16 cellular contexts compared by ENCODE assay signal in genomic region chr9:134164879-134165278, GRCh38. TPM values are rescaled to one million over a fixed set of nuclear protein-coding genes. Genes with fewer than 3 reads are reported as not detected.
DNase-seq lines count a peak whose midpoint lies in the region; ATAC-seq, FAIRE-seq and TF ChIP-seq lines count a peak whose summit lies in the region.
"Had no signal": no experiment of that assay in that cellular context is flagged by ENCODE, and none has a peak within 500 bp of the region (broad histone marks: within the 10 kb centered on the region; RNA-seq: fewer than 3 reads in every experiment).

No MANE protein-coding gene starts in this region.

- TF ChIP-seq CTCF in HepG2 (CRISPR knock-in tag; IDR thresholded peaks at IDR 0.05) (no peak), right lobe of liver (IDR thresholded peaks at IDR 0.05) (no peak), IMR-90 (conservative IDR thresholded peaks at IDR 0.05; ENCODE audit: low read depth, low read length) (no peak), H1 (IDR thresholded peaks at IDR 0.05; ENCODE audit: control extremely low read depth in 1 of 3, insufficient read depth in 1 of 3, low read depth in 1 of 3, low read length in 3 of 3) (no peak)

- H3K9me1 ChIP-seq in IMR-90 (ENCODE audit: insufficient read depth, low read length): peaks cover 16% of the 10 kb centered on the region; the same call in 1 of the 2 replicates

- H3K14ac ChIP-seq in IMR-90 (replicated peaks; ENCODE audit: low read depth, low read length): no peak overlapping the region
- H3K14ac ChIP-seq in H1 (ENCODE audit: insufficient read length): no peak overlapping the region

- H3K4ac ChIP-seq in IMR-90 (ENCODE audit: low read depth, low read length) (no peak overlapping the region), H1 (replicated peaks; ENCODE audit: insufficient read length, low read depth, low read length) (no peak overlapping the region)

- in situ Hi-C loops in HepG2 (cut with HindIII; ENCODE audit: extremely low pct_ligation_motif_present, low pct_unique_long_range_greater_than_20kb) (loop anchor here (5.0 to 10.0 kb wide), 2 partner anchors 160 to 277 kb away; partner anchors contain the start of gene RXRA), IMR-90 (cut with MboI; ENCODE audit: low sequenced_read_pairs) (loop anchor here (5.0 to 10.0 kb wide), 3 partner anchors 157 to 500 kb away; no protein-coding TSS in a partner anchor)

- H2BK5ac ChIP-seq in IMR-90 (ENCODE audit: low read depth, low read length, poor library complexity, severe bottlenecking) (no peak overlapping the region), H1 (ENCODE audit: low read depth, low read length) (no peak overlapping the region)

- no peaks in the 10 kb centered on the region; a peak in 1 of 5 replicates for H3K36me3 ChIP-seq in HepG2 (replicated peaks in 1 of 2; ENCODE audit: control insufficient read depth in 1 of 2, insufficient read depth in 2 of 2, low read length in 2 of 2)
- no peaks in the 10 kb centered on the region for H3K36me3 ChIP-seq in right lobe of liver
- H3K36me3 ChIP-seq in IMR-90 (ENCODE audit: control insufficient read depth, insufficient read depth, low read length): no peaks in the 10 kb centered on the region
- no peaks in the 10 kb centered on the region; a peak in 1 of 8 replicates for H3K36me3 ChIP-seq in H1 (ENCODE audit: control insufficient read depth in 2 of 4, insufficient read depth in 4 of 4, low read length in 3 of 4)

- DNase-seq in HepG2 (ENCODE audit: low spot score) (no peak), right lobe of liver (no peak), IMR-90 (no peak), H1 (ENCODE audit: low read depth in 1 of 2, low spot score in 2 of 2) (no peak), right cardiac atrium (no peak)
- DNase-seq in stimulated activated CD4-positive, alpha-beta T cell treated with anti-CD3 and anti-CD28 coated beads, Interleukin-4, amount 100 ng/mL, for 24 hours: no peak
- DNase-seq: DMS53, GF-D8, H9 had no signal

- H4K91ac ChIP-seq in IMR-90 (ENCODE audit: insufficient read depth, low read depth, low read length) (no peak overlapping the region), H1 (replicated peaks; ENCODE audit: insufficient read length, low read length) (peak overlapping the region; percentile 32)

- H4K5ac ChIP-seq in IMR-90 (ENCODE audit: low read depth, low read length): no peak overlapping the region
- H4K5ac ChIP-seq in H1 (ENCODE audit: insufficient read length, low read depth, low read length): no peak overlapping the region

- H2BK12ac ChIP-seq in H1 (ENCODE audit: low read depth, low read length): no peak overlapping the region

- ATAC-seq in HepG2 (no peak), right lobe of liver (no peak), IMR-90 (ENCODE audit: low read depth) (no peak), GM21381 (IDR thresholded peaks at IDR 0.05; ENCODE audit: unreplicated experiment) (no peak), right cardiac atrium (no peak)

- TF ChIP-seq EP300 in HepG2 (IDR thresholded peaks at IDR 0.05; ENCODE audit: low read depth in 2 of 2, low read length in 2 of 2): no peak
- TF ChIP-seq EP300 in HepG2 (CRISPR knock-in tag; IDR thresholded peaks at IDR 0.05; ENCODE audit: borderline replicate concordance): no peak
- no peak for TF ChIP-seq EP300 in H1 (IDR thresholded peaks at IDR 0.05; ENCODE audit: borderline replicate concordance in 1 of 2, low read depth in 2 of 2, low read length in 2 of 2)

- H2BK120ac ChIP-seq in IMR-90 (ENCODE audit: low read depth, low read length) (no peak overlapping the region), H1 (replicated peaks; ENCODE audit: low read depth, low read length) (no peak overlapping the region)

- no peak overlapping the region for H3K23ac ChIP-seq in IMR-90 (ENCODE audit: low read depth, low read length)
- no peak overlapping the region for H3K23ac ChIP-seq in H1 (ENCODE audit: insufficient read length)

- peak overlapping the region; percentile 94 for H2AK9ac ChIP-seq in IMR-90 (replicated peaks; ENCODE audit: low read depth, low read length, poor library complexity)

- intact Hi-C loops in HepG2 (cut with micrococcal nuclease; ENCODE audit: unreplicated experiment) (loop anchor here (5.0 kb wide), 1 partner anchor 1073 kb away; no protein-coding TSS in a partner anchor), right lobe of liver (cut with DNase I) (loop anchor here in 1 of 2 donors (5.0 kb wide), 1 partner anchor 277 kb away; no protein-coding TSS in a partner anchor), IMR-90 (cut with micrococcal nuclease) (loop anchor here (5.0 to 10.0 kb wide), 2 partner anchors 480 to 562 kb away; partner anchors contain the start of gene COL5A1), right cardiac atrium (cut with DNase I) (loop anchor here in 1 of 4 donors (5.0 kb wide), 1 partner anchor 167 kb away; no protein-coding TSS in a partner anchor)

- H3K56ac ChIP-seq in IMR-90 (ENCODE audit: extremely low read depth, insufficient read depth, low read length) (no peak overlapping the region), H1 (replicated peaks; ENCODE audit: insufficient read length, low read depth, low read length) (peak overlapping the region; percentile 52)

- dilution Hi-C loops in IMR-90 (cut with HindIII; ENCODE audit: low sequenced_read_pairs, unreplicated experiment): no loop called here

- H3K79me2 ChIP-seq in HepG2 (ENCODE audit: insufficient read depth, low read length): no peaks in the 10 kb centered on the region
- no peaks in the 10 kb centered on the region for H3K79me2 ChIP-seq in H1 (ENCODE audit: control insufficient read depth in 1 of 2, insufficient read depth in 2 of 2, low read length in 2 of 2)

- peak; percentile 97 for FAIRE-seq in HepG2 (lab: Jason Lieb, UNC)
- FAIRE-seq in H1 (lab: Jason Lieb, UNC): peak; percentile 69

- H3K4me2 ChIP-seq in HepG2 (ENCODE audit: low read depth, low read length) (no peak overlapping the region), IMR-90 (ENCODE audit: low read depth, low read length) (no peak overlapping the region), H1 (ENCODE audit: insufficient read depth in 1 of 2, low read depth in 2 of 2, low read length in 2 of 2) (no peak overlapping the region)
- H3K4me2 ChIP-seq: BLaER1 had no signal

- H3K27me3 ChIP-seq in HepG2 (ENCODE audit: control insufficient read depth in 1 of 2, insufficient read depth in 2 of 2, low read length in 2 of 2) (no peaks in the 10 kb centered on the region), right lobe of liver (no peaks in the 10 kb centered on the region), IMR-90 (ENCODE audit: control insufficient read depth, insufficient read depth, low read length) (no peaks in the 10 kb centered on the region), H1 (replicated peaks in 1 of 4; ENCODE audit: control insufficient read depth in 3 of 4, extremely low read depth in 1 of 4, insufficient read depth in 3 of 4, low read length in 3 of 4) (no peaks in the 10 kb centered on the region), right cardiac atrium (ENCODE audit: control insufficient read depth, insufficient read depth) (no peaks in the 10 kb centered on the region)

- CTCF ChIA-PET in HepG2 (lab: Yijun Ruan, JAX; ENCODE audit: low intra/inter-chr PET ratio, low total read pairs) (no interaction called here), IMR-90 (lab: Yijun Ruan, JAX) (interaction anchor here (1.1 kb wide), 1 partner anchor 285 kb away, joined by 3 read pairs; no protein-coding TSS in a partner anchor), H1 (lab: Charles Lee; ENCODE audit: partially characterized antibody) (interaction anchor here (1.0 to 1.5 kb wide), 2 partner anchors 22 to 62 kb away, joined by 3 read pairs; no protein-coding TSS in a partner anchor)

- H3K18ac ChIP-seq in IMR-90 (ENCODE audit: low read depth, low read length) (no peak overlapping the region), H1 (ENCODE audit: extremely low read depth, low read length) (no peak overlapping the region)

- H3K4me1 ChIP-seq in HepG2 (ENCODE audit: insufficient read depth, low read length): no peaks in the 10 kb centered on the region; the same call in 1 of the 2 replicates
- peaks cover 0 to 28% (median 9%) of the 10 kb centered on the region in 4 donors for H3K4me1 ChIP-seq in right lobe of liver
- peaks cover 5% of the 10 kb centered on the region for H3K4me1 ChIP-seq in IMR-90 (ENCODE audit: control insufficient read depth, insufficient read depth, low read length)
- H3K4me1 ChIP-seq in H1 (replicated peaks in 1 of 4; ENCODE audit: control insufficient read depth in 3 of 4, insufficient read depth in 4 of 4, low read length in 3 of 4): peaks cover 0 to 9% (median 7%) of the 10 kb centered on the region in 4 experiments; a peak in 5 of 7 replicates
- H3K4me1 ChIP-seq in right cardiac atrium (ENCODE audit: control insufficient read depth, insufficient read depth, low read length): peaks cover 3% of the 10 kb centered on the region
- H3K4me1 ChIP-seq: Caco-2 had no signal

- H2AFZ ChIP-seq in HepG2 (ENCODE audit: low read length): no peak overlapping the region
- peak overlapping the region; percentile 97 for H2AFZ ChIP-seq in IMR-90 (replicated peaks; ENCODE audit: low read length, poor library complexity)
- no peak overlapping the region for H2AFZ ChIP-seq in H1 (ENCODE audit: low read length)
- H2AFZ ChIP-seq: GM23248 had no signal

- H3K4me3 ChIP-seq in HepG2 (replicated peaks in 1 of 3; ENCODE audit: insufficient read depth in 1 of 3, low read depth in 2 of 3, low read length in 3 of 3) (no peak overlapping the region), right lobe of liver (no peak overlapping the region), IMR-90 (ENCODE audit: insufficient read depth, low read depth, low read length) (no peak overlapping the region), H1 (ENCODE audit: extremely low read depth in 1 of 4, insufficient read depth in 2 of 4, low read depth in 3 of 4, low read length in 4 of 4) (no peak overlapping the region), right cardiac atrium (ENCODE audit: low read length) (no peak overlapping the region)
- H3K4me3 ChIP-seq: BLaER1, GM23248 had no signal

- no peak overlapping the region for H2AK5ac ChIP-seq in IMR-90 (ENCODE audit: low read depth, low read length)
- no peak overlapping the region for H2AK5ac ChIP-seq in H1 (ENCODE audit: low read depth, low read length)

- H3K79me1 ChIP-seq in IMR-90 (ENCODE audit: low read depth in 1 of 2, low read length in 2 of 2) (peaks cover 0 to 8% of the 10 kb centered on the region in 2 experiments; a peak in 2 of 4 replicates), H1 (ENCODE audit: low read depth, low read length) (0 out of 2 replicates have a peak, but pooled peaks cover 2% of the 10 kb centered on the region)

- no peak for TF ChIP-seq POLR2A in HepG2 (IDR thresholded peaks at IDR 0.05; ENCODE audit: insufficient read depth in 1 of 2, low read depth in 2 of 2, low read length in 2 of 2)
- TF ChIP-seq POLR2A in right lobe of liver (IDR thresholded peaks at IDR 0.05): no peak
- no peak for TF ChIP-seq POLR2A in IMR-90 (IDR thresholded peaks at IDR 0.05; ENCODE audit: low read depth, low read length)
- no peak for TF ChIP-seq POLR2A in H1 (IDR thresholded peaks at IDR 0.05; ENCODE audit: control extremely low read depth in 1 of 2, low read depth in 2 of 2, low read length in 2 of 2)

- H2BK20ac ChIP-seq in IMR-90 (ENCODE audit: low read depth, low read length) (no peak overlapping the region), H1 (ENCODE audit: low read length) (no peak overlapping the region)

- TF ChIP-seq RAD21 in HepG2 (CRISPR knock-in tag; IDR thresholded peaks at IDR 0.05) (no peak), IMR-90 (IDR thresholded peaks at IDR 0.05; ENCODE audit: low read length) (no peak), H1 (IDR thresholded peaks at IDR 0.05 in 1 of 2, conservative IDR thresholded peaks at IDR 0.05 in 1 of 2; ENCODE audit: low read depth in 2 of 2, low read length in 2 of 2) (no peak)

- H4K8ac ChIP-seq in IMR-90 (ENCODE audit: low read depth in 2 of 2, low read length in 2 of 2) (no peak overlapping the region), H1 (ENCODE audit: extremely low read depth, insufficient read depth, low read length) (no peak overlapping the region)

- H4K20me1 ChIP-seq in HepG2 (ENCODE audit: insufficient read depth, low read length): no peaks in the 10 kb centered on the region
- H4K20me1 ChIP-seq in IMR-90 (ENCODE audit: insufficient read depth, low read length): no peaks in the 10 kb centered on the region
- peaks cover 0 to 2% of the 10 kb centered on the region in 2 experiments for H4K20me1 ChIP-seq in H1 (replicated peaks in 1 of 2; ENCODE audit: control insufficient read depth in 1 of 2, insufficient read depth in 2 of 2, low read length in 2 of 2)

- BruUV-seq in HepG2 (replicated peaks; lab: Mats Ljungman, UMichigan): no TSS peak
- BruUV-seq in IMR-90 (replicated peaks; lab: Mats Ljungman, UMichigan): no TSS peak

- H3K9ac ChIP-seq in HepG2 (ENCODE audit: insufficient read depth, low read depth, low read length): no peak overlapping the region
- H3K9ac ChIP-seq in IMR-90 (ENCODE audit: low read depth, low read length): no peak overlapping the region
- H3K9ac ChIP-seq in H1 (replicated peaks in 1 of 4; ENCODE audit: extremely low read depth in 1 of 4, low read depth in 3 of 4, low read length in 3 of 4): no peak overlapping the region
- H3K9ac ChIP-seq: BLaER1, GM23248 had no signal

- H3K27ac ChIP-seq in HepG2 (ENCODE audit: extremely low read length, insufficient read depth, low read length): no peak overlapping the region
- H3K27ac ChIP-seq in right lobe of liver: no peak overlapping the region
- no peak overlapping the region for H3K27ac ChIP-seq in IMR-90 (ENCODE audit: insufficient read depth, low read length)
- H3K27ac ChIP-seq in H1 (ENCODE audit: low read depth, low read length): no peak overlapping the region
- H3K27ac ChIP-seq in right cardiac atrium (ENCODE audit: low read length): no peak overlapping the region
- H3K27ac ChIP-seq: 22Rv1, BLaER1, GM23248 had no signal

- H3K9me3 ChIP-seq in HepG2 (ENCODE audit: low read length) (no peaks in the 10 kb centered on the region), right lobe of liver (no peaks in the 10 kb centered on the region), IMR-90 (ENCODE audit: control insufficient read depth, insufficient read depth, low read length) (no peaks in the 10 kb centered on the region), H1 (ENCODE audit: insufficient read depth in 2 of 2, low read depth in 1 of 2, low read length in 1 of 2) (peaks cover 0 to 6% of the 10 kb centered on the region in 2 experiments; a peak in 3 of 4 replicates), right cardiac atrium (ENCODE audit: control insufficient read depth, low read length) (no peaks in the 10 kb centered on the region)
- H3K9me3 ChIP-seq: Caco-2 had no signal

- peaks cover 6% of the 10 kb centered on the region for H3K23me2 ChIP-seq in H1 (ENCODE audit: low read depth, low read length)

- POLR2A ChIA-PET in HepG2 (lab: Yijun Ruan, JAX) (interaction anchor here (0.7 to 1.7 kb wide), 5 partner anchors 10 to 1134 kb away, joined by 3 to 8 read pairs (median 4); partner anchors contain the start of genes GTF3C5 and WDR5), IMR-90 (lab: Charles Lee; ENCODE audit: unreplicated experiment) (interaction anchor here (0.5 to 0.6 kb wide), 2 partner anchors 160 to 346 kb away, joined by 3 to 4 read pairs; no protein-coding TSS in a partner anchor), H1 (lab: Charles Lee; ENCODE audit: partially characterized antibody) (interaction anchor here (0.7 to 3.8 kb wide), 6 partner anchors 26 to 289 kb away, joined by 3 to 18 read pairs (median 4); partner anchors contain the start of gene WDR5)

- H2BK15ac ChIP-seq in IMR-90 (ENCODE audit: low read depth, low read length): no peak overlapping the region
- H2BK15ac ChIP-seq in H1 (ENCODE audit: low read length): no peak overlapping the region

- WGBS in HepG2 (ENCODE audit: low lambda C conversion rate): 0% methylated on average over 8 of the region's 50 CpGs
- 0% methylated on average over 6 of the region's 50 CpGs for WGBS in right lobe of liver (ENCODE audit: insufficient coverage, low coverage, low lambda C conversion rate, missing lambda C conversion rate)
- 0% methylated on average over 39 of the region's 50 CpGs; no CpG with 5 or more reads in 1 of the 2 experiments for WGBS in IMR-90 (ENCODE audit: extremely low coverage in 2 of 2, insufficient read length in 1 of 2), 2 experiments
- WGBS in H1 (ENCODE audit: extremely low coverage in 1 of 2, insufficient coverage in 1 of 2, insufficient read length in 1 of 2, insufficient replicate concordance in 2 of 2, low coverage in 1 of 2, low lambda C conversion rate in 2 of 2, missing lambda C conversion rate in 1 of 2), 2 experiments: 2% methylated on average over 33 of the region's 50 CpGs; no CpG with 5 or more reads in 1 of the 2 experiments
- under 1% methylated on average over 50 of the region's 50 CpGs for WGBS in right cardiac atrium

RNA-seq across cellular contexts. Expression of gene RNU6ATAC, which starts 0.5 kb away (rescaled TPM):
- total RNA-seq in HepG2 (2016; rRNA removed; fragmentation: Illumina TruSeq; extraction: Trizol) (894 TPM in 1 of 2 replicates, not detected in the other), right lobe of liver (10 to 100 TPM in 4 of 6 experiments, not detected in 2; 17.4 to 91.1 (median 42.6) TPM), IMR-90 (2012; rRNA removed) (under 0.01 TPM in 1 of 2 replicates, not detected in the other), right cardiac atrium (100 to 1,000 TPM; 146 to 251 (median 243) TPM)
- 12,614 and 12,724 TPM in 2 replicates for total RNA-seq in HepG2 (2016; cell fraction: cytosol; rRNA removed; fragmentation: Illumina TruSeq; extraction: Trizol; ENCODE audit: low read depth)
- 82.4 and 810 TPM in 2 replicates for total RNA-seq in HepG2 (2016; cell fraction: insoluble cytoplasmic fraction; rRNA removed; fragmentation: Illumina TruSeq; extraction: Trizol)
- total RNA-seq in HepG2 (2016; cell fraction: membrane; rRNA removed; fragmentation: Illumina TruSeq; extraction: Trizol): 600 and 628 TPM in 2 replicates
- 1,443 and 1,712 TPM in 2 replicates for total RNA-seq in HepG2 (2016; cell fraction: nucleus; rRNA removed; fragmentation: Illumina TruSeq; extraction: Trizol)
- polyA plus RNA-seq in HepG2 (2011; rRNA removed) (not detected in 2 replicates), IMR-90 (2012; rRNA removed) (not detected in 2 replicates), H1 (2011; rRNA removed) (not detected in 2 replicates), right cardiac atrium (not detected)
- polyA plus RNA-seq in HepG2 (2011; cell fraction: cytosol; rRNA removed): not detected in 2 replicates
- not detected in 2 replicates for polyA plus RNA-seq in HepG2 (2011; cell fraction: nucleus; rRNA removed)
- polyA plus RNA-seq in HepG2 (2012): not detected in 2 replicates
- polyA plus RNA-seq in HepG2 (2016; cell fraction: cytosol; fragmentation: Illumina TruSeq; extraction: Trizol; ENCODE audit: low read depth): 76.0 TPM in 1 of 2 replicates, not detected in the other
- polyA plus RNA-seq in HepG2 (2016; cell fraction: insoluble cytoplasmic fraction; fragmentation: Illumina TruSeq; extraction: Trizol; ENCODE audit: low read depth): not detected in 2 replicates
- polyA plus RNA-seq in HepG2 (2016; cell fraction: membrane; fragmentation: Illumina TruSeq; extraction: Trizol; ENCODE audit: low read depth): not detected in 2 replicates
- polyA plus RNA-seq in HepG2 (2016; cell fraction: nucleus; fragmentation: Illumina TruSeq; extraction: Trizol; ENCODE audit: insufficient read depth, low read depth): not detected in 2 replicates
- under 0.01 TPM in 2 replicates for polyA minus RNA-seq in HepG2 (2011; rRNA and poly(A)+ RNA removed; ENCODE audit: low replicate concordance)
- 1,413 and 1,463 TPM in 2 replicates for polyA minus RNA-seq in HepG2 (2011; cell fraction: cytosol; rRNA and poly(A)+ RNA removed)
- under 0.01 TPM in 1 of 2 replicates, not detected in the other for polyA minus RNA-seq in HepG2 (2011; cell fraction: nucleus; rRNA and poly(A)+ RNA removed)
- polyA plus RNA-seq in IMR-90 (2012; cell fraction: cytosol; rRNA removed): not detected in 2 replicates
- not detected in 2 replicates for polyA plus RNA-seq in IMR-90 (2012; cell fraction: nucleus; rRNA removed; ENCODE audit: low replicate concordance)
- total RNA-seq in H1 (2021; fragmentation: NEBNext Ultra II Directional; extraction: Animal tissue kit (Norgen Biotek cat#: 25700)): 159 and 179 TPM in 2 replicates
- not detected for polyA plus RNA-seq in H1 (2011; cell fraction: cytosol; rRNA removed)
- not detected for polyA plus RNA-seq in H1 (2011; cell fraction: nucleus; rRNA removed)
- not detected in 4 replicates for polyA plus RNA-seq in H1 (2012, experiment 1 of 2)
- polyA plus RNA-seq in H1 (2012, experiment 2 of 2): not detected
- polyA plus RNA-seq in H1 (2013, experiment 1 of 2): not detected
- polyA plus RNA-seq in H1 (2013, experiment 2 of 2): not detected
- under 0.01 TPM in 2 replicates for polyA minus RNA-seq in H1 (2011; rRNA and poly(A)+ RNA removed)
- polyA minus RNA-seq in H1 (2011; cell fraction: cytosol; rRNA and poly(A)+ RNA removed): 3,004 TPM
- under 0.01 TPM for polyA minus RNA-seq in H1 (2011; cell fraction: nucleus; rRNA and poly(A)+ RNA removed)
- total RNA-seq: GM23248, HT-29 had no signal
- polyA plus RNA-seq: CD8-positive, alpha-beta memory T cell; GM23248 had no signal

RNA-seq across cellular contexts. Expression of gene WDR5, which starts 29.0 kb away (rescaled TPM):
- 31.6 and 34.3 TPM in 2 replicates for total RNA-seq in HepG2 (2016; rRNA removed; fragmentation: Illumina TruSeq; extraction: Trizol)
- total RNA-seq in HepG2 (2016; cell fraction: cytosol; rRNA removed; fragmentation: Illumina TruSeq; extraction: Trizol; ENCODE audit: low read depth): 25.8 and 28.6 TPM in 2 replicates
- 24.3 and 33.8 TPM in 2 replicates for total RNA-seq in HepG2 (2016; cell fraction: insoluble cytoplasmic fraction; rRNA removed; fragmentation: Illumina TruSeq; extraction: Trizol)
- 46.4 and 51.5 TPM in 2 replicates for total RNA-seq in HepG2 (2016; cell fraction: membrane; rRNA removed; fragmentation: Illumina TruSeq; extraction: Trizol)
- total RNA-seq in HepG2 (2016; cell fraction: nucleus; rRNA removed; fragmentation: Illumina TruSeq; extraction: Trizol): 25.3 and 27.9 TPM in 2 replicates
- polyA plus RNA-seq in HepG2 (2011; rRNA removed): 34.3 and 39.8 TPM in 2 replicates
- polyA plus RNA-seq in HepG2 (2011; cell fraction: cytosol; rRNA removed): 37.7 and 41.2 TPM in 2 replicates
- 91.6 and 97.0 TPM in 2 replicates for polyA plus RNA-seq in HepG2 (2011; cell fraction: nucleus; rRNA removed)
- 39.5 and 43.5 TPM in 2 replicates for polyA plus RNA-seq in HepG2 (2012)
- 48.0 and 58.0 TPM in 2 replicates for polyA plus RNA-seq in HepG2 (2016; cell fraction: cytosol; fragmentation: Illumina TruSeq; extraction: Trizol; ENCODE audit: low read depth)
- 39.5 and 47.9 TPM in 2 replicates for polyA plus RNA-seq in HepG2 (2016; cell fraction: insoluble cytoplasmic fraction; fragmentation: Illumina TruSeq; extraction: Trizol; ENCODE audit: low read depth)
- polyA plus RNA-seq in HepG2 (2016; cell fraction: membrane; fragmentation: Illumina TruSeq; extraction: Trizol; ENCODE audit: low read depth): 63.7 TPM in 2 replicates
- polyA plus RNA-seq in HepG2 (2016; cell fraction: nucleus; fragmentation: Illumina TruSeq; extraction: Trizol; ENCODE audit: insufficient read depth, low read depth): 58.1 and 61.1 TPM in 2 replicates
- 23.7 and 57.9 TPM in 2 replicates for polyA minus RNA-seq in HepG2 (2011; rRNA and poly(A)+ RNA removed; ENCODE audit: low replicate concordance)
- 18.7 and 21.8 TPM in 2 replicates for polyA minus RNA-seq in HepG2 (2011; cell fraction: cytosol; rRNA and poly(A)+ RNA removed)
- polyA minus RNA-seq in HepG2 (2011; cell fraction: nucleus; rRNA and poly(A)+ RNA removed): 35.8 and 44.5 TPM in 2 replicates
- total RNA-seq in right lobe of liver: 10 to 100 TPM; 16.6 to 24.0 (median 19.9) TPM
- 18.3 and 19.2 TPM in 2 replicates for total RNA-seq in IMR-90 (2012; rRNA removed)
- polyA plus RNA-seq in IMR-90 (2012; rRNA removed): 25.7 and 26.6 TPM in 2 replicates
- 18.5 and 20.0 TPM in 2 replicates for polyA plus RNA-seq in IMR-90 (2012; cell fraction: cytosol; rRNA removed)
- polyA plus RNA-seq in IMR-90 (2012; cell fraction: nucleus; rRNA removed; ENCODE audit: low replicate concordance): 55.4 and 56.4 TPM in 2 replicates
- total RNA-seq in H1 (2021; fragmentation: NEBNext Ultra II Directional; extraction: Animal tissue kit (Norgen Biotek cat#: 25700)): 68.1 and 69.7 TPM in 2 replicates
- polyA plus RNA-seq in H1 (2011; rRNA removed): 38.4 and 60.6 TPM in 2 replicates
- polyA plus RNA-seq in H1 (2011; cell fraction: cytosol; rRNA removed): 56.9 TPM
- 76.4 TPM for polyA plus RNA-seq in H1 (2011; cell fraction: nucleus; rRNA removed)
- polyA plus RNA-seq in H1 (2012, experiment 1 of 2): 42.0 to 58.2 TPM (median 56.5 TPM) in 4 replicates
- polyA plus RNA-seq in H1 (2012, experiment 2 of 2): 44.3 TPM
- polyA plus RNA-seq in H1 (2013, experiment 1 of 2): 35.2 TPM
- polyA plus RNA-seq in H1 (2013, experiment 2 of 2): 36.8 TPM
- polyA minus RNA-seq in H1 (2011; rRNA and poly(A)+ RNA removed): 22.2 and 24.4 TPM in 2 replicates
- polyA minus RNA-seq in H1 (2011; cell fraction: cytosol; rRNA and poly(A)+ RNA removed): 25.7 TPM
- polyA minus RNA-seq in H1 (2011; cell fraction: nucleus; rRNA and poly(A)+ RNA removed): 26.3 TPM
- total RNA-seq in right cardiac atrium: 10 to 100 TPM; 15.4 to 18.3 (median 17.7) TPM
- 13.3 TPM for polyA plus RNA-seq in right cardiac atrium
